In genomic region chr22:50473088-50473487, GRCh38 we compare ENCODE assay signal across 8 cellular contexts. TPM values are rescaled to one million over a fixed set of nuclear protein-coding genes. Genes with fewer than 3 reads are reported as not detected.
DNase-seq lines count a peak whose midpoint lies in the region; ATAC-seq and TF ChIP-seq lines count a peak whose summit lies in the region.

No MANE protein-coding gene starts in this region.

- no peak overlapping the region for H3K27ac ChIP-seq in CD8-positive, alpha-beta memory T cell (ENCODE audit: low read depth, low read length)
- H3K27ac ChIP-seq in KMS-11 (no peak overlapping the region; the same call in 1 of the 2 replicates), stomach smooth muscle (ENCODE audit: low read length) (no peak overlapping the region)

- H3K36me3 Mint-ChIP-seq in CD8-positive, alpha-beta memory T cell: peaks cover 0 to 19% (median 0%) of the 10 kb centered on the region in 3 donors
- peaks cover 12% of the 10 kb centered on the region for H3K36me3 Mint-ChIP-seq in activated T-helper 17 cell treated with anti-CD3 and anti-CD28 coated beads, Interleukin-2, amount 50 U/mL, for 72 hours (ENCODE audit: low read depth)

- peak overlapping the region; percentile 96 for H3K4me2 ChIP-seq in KMS-11

- peaks cover 61% of the 10 kb centered on the region for H3K4me1 ChIP-seq in CD8-positive, alpha-beta memory T cell (ENCODE audit: insufficient read depth, low read length)
- H3K4me1 ChIP-seq in KMS-11 (ENCODE audit: low read depth, poor library complexity, severe bottlenecking): peaks cover 49% of the 10 kb centered on the region
- H3K4me1 ChIP-seq in stomach smooth muscle (ENCODE audit: control insufficient read depth, insufficient read depth, low read length): peaks cover 54% of the 10 kb centered on the region

- H3K9me3 ChIP-seq in CD8-positive, alpha-beta memory T cell (ENCODE audit: low read length): no peaks in the 10 kb centered on the region
- no peaks in the 10 kb centered on the region for H3K9me3 ChIP-seq in stomach smooth muscle (ENCODE audit: control insufficient read depth in 2 of 2, low read length in 2 of 2)

- CTCF ChIA-PET in CD8-positive, alpha-beta memory T cell (lab: Charles Lee): interaction anchor here (1.0 to 6.1 kb wide), 9 partner anchors 10 to 131 kb away, joined by 3 to 45 read pairs (median 6); partner anchors contain the start of gene SCO2

- H3K79me2 ChIP-seq in KMS-11 (ENCODE audit: insufficient read depth, low read depth): peaks cover 48% of the 10 kb centered on the region

- peak; percentile 59; the same call in 1 of the 2 replicates for TF ChIP-seq CTCF in KMS-11 (conservative IDR thresholded peaks at IDR 0.05; ENCODE audit: low read depth, low read length)

- peak overlapping the region; percentile 78 to 100 (median 95) for H3K27ac Mint-ChIP-seq in CD8-positive, alpha-beta memory T cell
- H3K27ac Mint-ChIP-seq in activated T-helper 17 cell treated with anti-CD3 and anti-CD28 coated beads, Interleukin-2, amount 50 U/mL, for 72 hours: peak overlapping the region; percentile 68

- H4K20me1 ChIP-seq in KMS-11 (ENCODE audit: insufficient read depth): no peaks in the 10 kb centered on the region

- peak overlapping the region; percentile 74 for H3K4me3 ChIP-seq in CD8-positive, alpha-beta memory T cell (ENCODE audit: low read length)
- H3K4me3 ChIP-seq in KMS-11 (IDR thresholded peaks at IDR 0.05; ENCODE audit: insufficient read depth, low read depth, low read length) (no peak overlapping the region), stomach smooth muscle (ENCODE audit: low read length in 2 of 2) (peak overlapping the region; percentile 68 to 81)

- peak overlapping the region; percentile 84 to 99 (median 96) for H3K4me3 Mint-ChIP-seq in CD8-positive, alpha-beta memory T cell
- peak overlapping the region; percentile 86 for H3K4me3 Mint-ChIP-seq in activated T-helper 17 cell treated with anti-CD3 and anti-CD28 coated beads, Interleukin-2, amount 50 U/mL, for 72 hours

- no peaks in the 10 kb centered on the region for H3K9me3 Mint-ChIP-seq in CD8-positive, alpha-beta memory T cell
- no peaks in the 10 kb centered on the region for H3K9me3 Mint-ChIP-seq in activated T-helper 17 cell treated with anti-CD3 and anti-CD28 coated beads, Interleukin-2, amount 50 U/mL, for 72 hours

- H3K27me3 Mint-ChIP-seq in CD8-positive, alpha-beta memory T cell: no peaks in the 10 kb centered on the region
- no peaks in the 10 kb centered on the region for H3K27me3 Mint-ChIP-seq in activated T-helper 17 cell treated with anti-CD3 and anti-CD28 coated beads, Interleukin-2, amount 50 U/mL, for 72 hours

- no peaks in the 10 kb centered on the region for H3K27me3 ChIP-seq in CD8-positive, alpha-beta memory T cell (ENCODE audit: insufficient read depth, low read length, poor library complexity, severe bottlenecking)
- no peaks in the 10 kb centered on the region for H3K27me3 ChIP-seq in KMS-11 (ENCODE audit: insufficient read depth, low read depth)
- no peaks in the 10 kb centered on the region for H3K27me3 ChIP-seq in stomach smooth muscle (ENCODE audit: control insufficient read depth in 1 of 2, insufficient read depth in 2 of 2, low read length in 2 of 2)

- no peaks in the 10 kb centered on the region for H3K36me3 ChIP-seq in CD8-positive, alpha-beta memory T cell (ENCODE audit: insufficient read depth, low read length)
- H3K36me3 ChIP-seq in KMS-11 (ENCODE audit: insufficient read depth) (no peaks in the 10 kb centered on the region), stomach smooth muscle (ENCODE audit: control insufficient read depth in 2 of 2, insufficient read depth in 2 of 2, low read length in 2 of 2) (no peaks in the 10 kb centered on the region)

- no peak for ATAC-seq in activated T-helper 17 cell treated with anti-CD3 and anti-CD28 coated beads, Interleukin-2, amount 50 U/mL, for 72 hours (replicated peaks)

- H3K4me1 Mint-ChIP-seq in CD8-positive, alpha-beta memory T cell: peaks cover 56 to 67% (median 60%) of the 10 kb centered on the region in 3 donors
- H3K4me1 Mint-ChIP-seq in activated T-helper 17 cell treated with anti-CD3 and anti-CD28 coated beads, Interleukin-2, amount 50 U/mL, for 72 hours: peaks cover 21% of the 10 kb centered on the region

- no peak overlapping the region for H2AFZ ChIP-seq in KMS-11 (ENCODE audit: low read depth)

- POLR2A ChIA-PET in CD8-positive, alpha-beta memory T cell (lab: Charles Lee): interaction anchor here (1.4 kb wide), 2 partner anchors 35 to 229 kb away, joined by 3 to 7 read pairs; partner anchors contain the start of genes LMF2 and NCAPH2

- H3K9ac ChIP-seq in KMS-11: peak overlapping the region; percentile 53; the same call in 1 of the 2 replicates
- H3K9ac ChIP-seq in stomach smooth muscle (ENCODE audit: low read length in 2 of 2): peak overlapping the region; percentile 71 to 73

- peak; percentile 36 to 68 (median 45) for DNase-seq in CD8-positive, alpha-beta memory T cell
- DNase-seq in iPS-NIHi7 (ENCODE audit: extremely low spot score): peak; percentile 56
- DNase-seq in NK-92 (lab: John Stamatoyannopoulos, UW; ENCODE audit: unreplicated experiment): no peak
- DNase-seq in foreskin melanocyte: no peak
- DNase-seq in ureter (ENCODE audit: low spot score): no peak

RNA-seq across cellular contexts. Expression of gene SBF1, which starts 1.7 kb away (rescaled TPM):
- total RNA-seq in CD8-positive, alpha-beta memory T cell: 100 to 1,000 TPM; 144 to 150 TPM
- polyA plus RNA-seq in CD8-positive, alpha-beta memory T cell: 43.8 TPM
- total RNA-seq in activated T-helper 17 cell treated with anti-CD3 and anti-CD28 coated beads, Interleukin-2, amount 50 U/mL, for 72 hours: 100 to 1,000 TPM in 1 of 2 donors, 10 to 100 TPM in 1; 84.2 to 126 TPM
- total RNA-seq in ureter: 79.2 TPM

RNA-seq across cellular contexts. Expression of gene ADM2, which starts 8.3 kb away (rescaled TPM):
- 1 to 10 TPM; 3.4 to 3.5 TPM for total RNA-seq in CD8-positive, alpha-beta memory T cell
- polyA plus RNA-seq in CD8-positive, alpha-beta memory T cell: 0.24 TPM
- 1 to 10 TPM; 1.3 to 3.7 TPM for total RNA-seq in activated T-helper 17 cell treated with anti-CD3 and anti-CD28 coated beads, Interleukin-2, amount 50 U/mL, for 72 hours
- total RNA-seq in ureter: 4.6 TPM

RNA-seq across cellular contexts. Expression of gene MIOX, which starts 13.6 kb away (rescaled TPM):
- total RNA-seq in CD8-positive, alpha-beta memory T cell: under 1 TPM in 1 of 2 experiments, not detected in 1; 0.31 TPM
- polyA plus RNA-seq in CD8-positive, alpha-beta memory T cell: not detected
- total RNA-seq in activated T-helper 17 cell treated with anti-CD3 and anti-CD28 coated beads, Interleukin-2, amount 50 U/mL, for 72 hours: under 1 TPM; 0.24 to 0.53 TPM
- not detected for total RNA-seq in ureter

RNA-seq across cellular contexts. Expression of gene LMF2, which starts 34.4 kb away (rescaled TPM):
- total RNA-seq in CD8-positive, alpha-beta memory T cell: 10 to 100 TPM; 88.6 to 89.4 TPM
- polyA plus RNA-seq in CD8-positive, alpha-beta memory T cell: 33.6 TPM
- total RNA-seq in activated T-helper 17 cell treated with anti-CD3 and anti-CD28 coated beads, Interleukin-2, amount 50 U/mL, for 72 hours: 10 to 100 TPM; 61.3 to 89.0 TPM
- total RNA-seq in ureter: 63.6 TPM

RNA-seq across cellular contexts. Expression of gene NCAPH2, which starts 34.9 kb away (rescaled TPM):
- total RNA-seq in CD8-positive, alpha-beta memory T cell: 100 to 1,000 TPM; 155 to 165 TPM
- polyA plus RNA-seq in CD8-positive, alpha-beta memory T cell: 36.5 TPM
- 100 to 1,000 TPM; 112 to 138 TPM for total RNA-seq in activated T-helper 17 cell treated with anti-CD3 and anti-CD28 coated beads, Interleukin-2, amount 50 U/mL, for 72 hours
- total RNA-seq in ureter: 37.7 TPM

Comparison
In these comparisons a context has a peak if more than half of its experiments do, and no peak if none do; other contexts are left out.
1. DNase-seq: peak in CD8-positive, alpha-beta memory T cell (5 of 5) and iPS-NIHi7 (single experiment); none in NK-92 (single experiment), foreskin melanocyte (single experiment) and ureter (single experiment).